9 cellular contexts compared by ENCODE assay signal in genomic region chr5:93611900-93612898, GRCh38. TPM values are rescaled to one million over a fixed set of nuclear protein-coding genes. Genes with fewer than 3 reads are reported as not detected.
A peak's percentile ranks its signal among the peaks of the same experiment; 100 is the strongest.
DNase-seq lines count a peak whose midpoint lies in the region; ATAC-seq, FAIRE-seq and TF ChIP-seq lines count a peak whose summit lies in the region.
"Had no signal": no experiment of that assay in that cellular context is flagged by ENCODE, and none has a peak within 500 bp of the region (broad histone marks: within the 10 kb centered on the region; RNA-seq: fewer than 3 reads in every experiment).

No MANE protein-coding gene starts in this region.

- no peak overlapping the region for H4K91ac ChIP-seq in neuronal stem cell (ENCODE audit: low read depth, low read length, poor library complexity)

- CTCF ChIA-PET in endothelial cell of umbilical vein (lab: Charles Lee) = interaction anchor here (0.5 to 2.6 kb wide), 10 partner anchors 8 to 703 kb away, joined by 3 to 25 read pairs (median 3); no protein-coding TSS in a partner anchor

- no peak overlapping the region for H2AK5ac ChIP-seq in neuronal stem cell (ENCODE audit: low read depth, low read length)

- H2BK5ac ChIP-seq in neuronal stem cell (ENCODE audit: low read length) = no peak overlapping the region

- H3K9me3 ChIP-seq in endothelial cell of umbilical vein (replicated peaks; ENCODE audit: control insufficient read depth, insufficient read depth, low read length) (no peaks in the 10 kb centered on the region), neuronal stem cell (replicated peaks in 1 of 2; ENCODE audit: control insufficient read depth in 2 of 2, insufficient read depth in 1 of 2, low read depth in 1 of 2, low read length in 2 of 2) (no peaks in the 10 kb centered on the region)

- POLR2A ChIA-PET in endothelial cell of umbilical vein (lab: Charles Lee) = no interaction called here

- H3K36me3 ChIP-seq in endothelial cell of umbilical vein (ENCODE audit: control insufficient read depth in 2 of 2, extremely low read depth in 1 of 2, insufficient read depth in 2 of 2, low read length in 2 of 2) (no peaks in the 10 kb centered on the region), neuronal stem cell (replicated peaks in 1 of 2; ENCODE audit: control insufficient read depth in 2 of 2, insufficient read depth in 2 of 2, low read length in 2 of 2) (peaks cover 0 to 10% of the 10 kb centered on the region in 2 donors)

- no peak overlapping the region for H2BK12ac ChIP-seq in neuronal stem cell (ENCODE audit: low read length)

- H3K27ac ChIP-seq in endothelial cell of umbilical vein (ENCODE audit: insufficient read depth, low read depth, low read length) (no peak overlapping the region), neuronal stem cell (replicated peaks; ENCODE audit: low read length) (no peak overlapping the region)
- H3K27ac ChIP-seq: 22Rv1 had no signal

- H3K79me1 ChIP-seq in neuronal stem cell (ENCODE audit: low read depth, low read length) = no peaks in the 10 kb centered on the region

- H3K27me3 ChIP-seq in endothelial cell of umbilical vein (ENCODE audit: control insufficient read depth in 2 of 2, insufficient read depth in 2 of 2, low read length in 2 of 2) (peaks cover 63 to 74% of the 10 kb centered on the region in 2 experiments), neuronal stem cell (ENCODE audit: control insufficient read depth in 3 of 3, insufficient read depth in 3 of 3, low read depth in 1 of 3, low read length in 3 of 3) (peaks cover 0 to 48% (median 9%) of the 10 kb centered on the region in 3 experiments)

- TF ChIP-seq POLR2A in NB4 (IDR thresholded peaks at IDR 0.05; ENCODE audit: extremely low read depth, insufficient read length) = no peak
- no peak for TF ChIP-seq POLR2A in endothelial cell of umbilical vein (IDR thresholded peaks at IDR 0.05; ENCODE audit: low read depth, low read length)

- peaks cover 6% of the 10 kb centered on the region for H3K4me1 ChIP-seq in endothelial cell of umbilical vein (ENCODE audit: control insufficient read depth, extremely low read depth, insufficient read depth, low read length)
- H3K4me1 ChIP-seq in neuronal stem cell (ENCODE audit: control insufficient read depth in 2 of 2, insufficient read depth in 1 of 2, low read depth in 1 of 2, low read length in 2 of 2) = peaks cover 5 to 60% of the 10 kb centered on the region in 2 donors

- H3K4me2 ChIP-seq in endothelial cell of umbilical vein (ENCODE audit: insufficient read depth, low read length) (peak overlapping the region; percentile 53), neuronal stem cell (ENCODE audit: insufficient read depth, low read length, poor library complexity, severe bottlenecking) (peak overlapping the region; percentile 54)

- no peak overlapping the region for H3K14ac ChIP-seq in neuronal stem cell (ENCODE audit: low read length)

- H3K4me3 ChIP-seq in NB4 (ENCODE audit: low read depth, low read length) = no peak overlapping the region
- H3K4me3 ChIP-seq in endothelial cell of umbilical vein (replicated peaks in 1 of 3; ENCODE audit: insufficient read depth in 1 of 3, low read depth in 1 of 3, low read length in 3 of 3) = no peak overlapping the region
- peak overlapping the region in 1 of 2 donors; percentile 43 for H3K4me3 ChIP-seq in neuronal stem cell (ENCODE audit: low read length in 2 of 2)

- H3K9ac ChIP-seq in endothelial cell of umbilical vein (replicated peaks; ENCODE audit: extremely low read depth, insufficient read depth, low read length) = no peak overlapping the region
- no peak overlapping the region for H3K9ac ChIP-seq in neuronal stem cell (ENCODE audit: low read depth, low read length, poor library complexity)

- no peak for TF ChIP-seq CTCF in NB4 (IDR thresholded peaks at IDR 0.05; ENCODE audit: low read depth, low read length)
- TF ChIP-seq CTCF in endothelial cell of umbilical vein (IDR thresholded peaks at IDR 0.05; ENCODE audit: extremely low read depth in 1 of 2, insufficient read depth in 1 of 2, low read depth in 1 of 2, low read length in 2 of 2) = no peak

- dilution Hi-C loops in endothelial cell of umbilical vein (cut with MboI; ENCODE audit: extremely low pct_ligation_motif_present, low sequenced_read_pairs) = no loop called here

- H3K9me1 ChIP-seq in endothelial cell of umbilical vein (replicated peaks; ENCODE audit: control insufficient read depth, extremely low read depth, insufficient read depth, low read length) = no peaks in the 10 kb centered on the region

- no peak overlapping the region for H3K18ac ChIP-seq in neuronal stem cell (ENCODE audit: low read length)

- no peak overlapping the region for H3K4ac ChIP-seq in neuronal stem cell (ENCODE audit: low read length)

- no peak overlapping the region for H2BK120ac ChIP-seq in neuronal stem cell (ENCODE audit: low read depth, low read length)

- H2BK15ac ChIP-seq in neuronal stem cell (ENCODE audit: low read length) = no peak overlapping the region

- no TSS peak for BruUV-seq in endothelial cell of umbilical vein (replicated peaks; lab: Mats Ljungman, UMichigan)

- DNase-seq in DMS 273 (lab: John Stamatoyannopoulos, UW; ENCODE audit: unreplicated experiment) (peak; percentile 68), DMS 273 treated with DMSO at 0.1 percent for 48 hours (lab: John Stamatoyannopoulos, UW) (no peak), NB4 (ENCODE audit: low read depth) (peak; percentile 41), endothelial cell of umbilical vein (ENCODE audit: low read depth, low spot score) (peak; percentile 53), neuronal stem cell (ENCODE audit: low spot score) (no peak), NCI-H2227 treated with DMSO at 0.1 percent for 48 hours (lab: John Stamatoyannopoulos, UW) (no peak), germinal center (ENCODE audit: low spot score) (no peak)

- H4K20me1 ChIP-seq in endothelial cell of umbilical vein (replicated peaks; ENCODE audit: control insufficient read depth, extremely low read depth, insufficient read depth, low read length) = peaks cover 9% of the 10 kb centered on the region

- no peaks in the 10 kb centered on the region for H3K79me2 ChIP-seq in endothelial cell of umbilical vein (ENCODE audit: control insufficient read depth, insufficient read depth, low read length)

- no CpG with 5 or more reads among the region's 44 CpGs for WGBS in neuronal stem cell (ENCODE audit: extremely low coverage in 2 of 2, insufficient read length in 2 of 2, insufficient replicate concordance in 1 of 2), 2 donors

- intact Hi-C loops in endothelial cell of umbilical vein (cut with micrococcal nuclease) = loop anchor here (1.0 kb wide), 1 partner anchor 8 kb away; no protein-coding TSS in a partner anchor

- H4K8ac ChIP-seq in neuronal stem cell (ENCODE audit: low read depth, low read length) = no peak overlapping the region

- no peak for FAIRE-seq in endothelial cell of umbilical vein (lab: Jason Lieb, UNC)

- no peak overlapping the region for H2AFZ ChIP-seq in endothelial cell of umbilical vein (ENCODE audit: low read depth, low read length)
- H2AFZ ChIP-seq in neuronal stem cell (ENCODE audit: low read length) = peak overlapping the region; percentile 52

- H3K23ac ChIP-seq in neuronal stem cell (ENCODE audit: low read depth, low read length, poor library complexity) = no peak overlapping the region

- ATAC-seq in HG03439 (IDR thresholded peaks at IDR 0.05; ENCODE audit: unreplicated experiment) = no peak

TF ChIP-seq in endothelial cell of umbilical vein, 7 proteins besides CTCF, POLR2A, EP300 and RAD21:
- TF ChIP-seq POLR2AphosphoS5 (IDR thresholded peaks at IDR 0.05; ENCODE audit: insufficient read depth, low read depth, low read length) (no peak), MYC (IDR thresholded peaks at IDR 0.05; ENCODE audit: low read depth, low read length) (no peak), EZH2 (IDR thresholded peaks at IDR 0.05; ENCODE audit: borderline replicate concordance, low read depth, low read length, severe bottlenecking) (peak; percentile 82)

RNA-seq across cellular contexts. Expression of gene NR2F1, which starts 29.2 kb away (rescaled TPM):
- 21.5 and 23.9 TPM in 2 replicates for total RNA-seq in endothelial cell of umbilical vein
- polyA plus RNA-seq in endothelial cell of umbilical vein = 33.4 and 38.7 TPM in 2 replicates
- polyA plus RNA-seq in endothelial cell of umbilical vein (2011; cell fraction: cytosol; rRNA removed) = 31.6 and 42.3 TPM in 2 replicates
- 97.7 and 111 TPM in 2 replicates for polyA plus RNA-seq in endothelial cell of umbilical vein (2011; cell fraction: nucleus; rRNA removed)
- polyA plus RNA-seq in endothelial cell of umbilical vein (2012) = 38.8 and 50.2 TPM in 2 replicates
- polyA minus RNA-seq in endothelial cell of umbilical vein = 24.0 and 27.0 TPM in 2 replicates
- polyA minus RNA-seq in endothelial cell of umbilical vein (2011; cell fraction: cytosol; rRNA and poly(A)+ RNA removed) = 58.8 TPM
- 30.2 and 53.4 TPM in 2 replicates for polyA minus RNA-seq in endothelial cell of umbilical vein (2011; cell fraction: nucleus; rRNA and poly(A)+ RNA removed)
- polyA plus RNA-seq in neuronal stem cell (2013, experiment 1 of 2) = 63.6 TPM
- polyA plus RNA-seq in neuronal stem cell (2013, experiment 2 of 2) = 66.2 TPM

RNA-seq across cellular contexts. Expression of gene NR2F1-AS1, which starts 31.2 kb away (rescaled TPM):
- total RNA-seq in endothelial cell of umbilical vein = 13.8 and 15.2 TPM in 2 replicates
- 2.7 and 4.2 TPM in 2 replicates for polyA plus RNA-seq in endothelial cell of umbilical vein
- 7.2 and 7.4 TPM in 2 replicates for polyA plus RNA-seq in endothelial cell of umbilical vein (2011; cell fraction: cytosol; rRNA removed)
- 21.4 and 23.4 TPM in 2 replicates for polyA plus RNA-seq in endothelial cell of umbilical vein (2011; cell fraction: nucleus; rRNA removed)
- 13.3 and 18.0 TPM in 2 replicates for polyA plus RNA-seq in endothelial cell of umbilical vein (2012)
- 9.6 and 14.7 TPM in 2 replicates for polyA minus RNA-seq in endothelial cell of umbilical vein
- 1.6 TPM for polyA minus RNA-seq in endothelial cell of umbilical vein (2011; cell fraction: cytosol; rRNA and poly(A)+ RNA removed)
- polyA minus RNA-seq in endothelial cell of umbilical vein (2011; cell fraction: nucleus; rRNA and poly(A)+ RNA removed) = 95.5 and 106 TPM in 2 replicates
- 12.0 TPM for polyA plus RNA-seq in neuronal stem cell (2013, experiment 1 of 2)
- 12.9 TPM for polyA plus RNA-seq in neuronal stem cell (2013, experiment 2 of 2)

Comparison
In these comparisons a context has a peak if more than half of its experiments do, and no peak if none do; other contexts are left out.
1. DNase-seq: peak in DMS 273 (single experiment), NB4 (single experiment) and endothelial cell of umbilical vein (single experiment); none in DMS 273 treated with DMSO at 0.1 percent for 48 hours (single experiment), neuronal stem cell (single experiment), NCI-H2227 treated with DMSO at 0.1 percent for 48 hours (single experiment) and germinal center (single experiment).